In the genomic region with DNA sequence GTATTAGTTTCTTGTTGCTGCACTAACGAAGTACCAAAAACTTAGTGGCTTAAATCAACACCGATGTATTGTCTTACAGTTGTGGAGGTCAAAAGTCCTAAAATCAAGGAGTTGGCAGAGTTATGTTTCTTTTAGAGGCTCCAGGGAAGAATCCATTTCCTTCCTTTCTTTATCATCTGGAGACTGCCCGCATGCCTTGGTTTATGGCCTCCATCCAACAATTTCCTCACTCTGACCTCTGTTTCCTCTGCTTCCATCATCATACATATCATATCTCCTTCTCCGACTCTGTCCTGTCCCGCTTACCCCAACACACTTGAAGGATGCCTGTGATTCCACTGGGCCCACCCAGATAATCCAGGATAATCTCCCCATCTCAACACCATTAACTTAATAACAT, we compare ENCODE assay signal across 25 cellular contexts.
DNase-seq lines count a peak whose midpoint lies in the region; ATAC-seq and TF ChIP-seq lines count a peak whose summit lies in the region.
"Had no signal": no experiment of that assay in that cellular context is flagged by ENCODE, and none has a peak within 500 bp of the region (broad histone marks: within the 10 kb centered on the region; RNA-seq: fewer than 3 reads in every experiment).

No MANE protein-coding gene starts in this region.

- H3K27me3 ChIP-seq in OCI-LY3 (ENCODE audit: low read depth, low read length) (no peaks in the 10 kb centered on the region), brain microvascular endothelial cell (replicated peaks) (no peaks in the 10 kb centered on the region)

- H3K4me1 ChIP-seq in OCI-LY3 (ENCODE audit: low read length) = no peaks in the 10 kb centered on the region
- H3K4me1 ChIP-seq: Caco-2, HAP-1 had no signal

- peak overlapping the region; percentile 79 for H2AFZ ChIP-seq in OCI-LY3 (ENCODE audit: low read depth, low read length)

- H3K9me3 ChIP-seq in OCI-LY3 (ENCODE audit: insufficient read depth, low read length) = 0 out of 2 replicates have a peak, but pooled peaks cover 3% of the 10 kb centered on the region
- H3K9me3 ChIP-seq: Caco-2, HAP-1 had no signal

- DNase-seq in HCEC 1CT (peak; percentile 38), brain microvascular endothelial cell (peak; percentile 20), iris pigment epithelial cell (ENCODE audit: low read depth) (peak; percentile 15)
- no peak for DNase-seq in effector CD4-positive, alpha-beta T cell
- DNase-seq: Caco-2; CD8-positive, alpha-beta T cell; DMS79 treated with DMSO at 0.1 percent for 48 hours; GOT3; Kasumi-1; NCI-H1092 treated with DMSO at 0.1 percent for 48 hours; NCI-H1436; NCI-H187; NCI-H2081 treated with DMSO at 0.1 percent for 48 hours; NCI-H2171 treated with DMSO at 0.1 percent for 48 hours; NCI-H345; NCI-H510A treated with DMSO at 0.1 percent for 48 hours; NCI-H774; SIG-M5; T-helper 17 cell had no signal

- no peak overlapping the region for H3K9ac ChIP-seq in OCI-LY3 (ENCODE audit: low read length)

- in situ Hi-C loops in brain microvascular endothelial cell (cut with HindIII; ENCODE audit: low pct_ligation_motif_present, low sequenced_read_pairs) = no loop called here

- H3K4me3 ChIP-seq in OCI-LY3 (ENCODE audit: low read length) (no peak overlapping the region), brain microvascular endothelial cell (ENCODE audit: low read depth, low read length) (no peak overlapping the region)
- H3K4me3 ChIP-seq: HAP-1, SK-N-MC had no signal

- H3K79me2 ChIP-seq in OCI-LY3 (ENCODE audit: low read length) = no peaks in the 10 kb centered on the region

- TF ChIP-seq CTCF in OCI-LY3 (IDR thresholded peaks at IDR 0.05; ENCODE audit: low read depth, low read length) (no peak), brain microvascular endothelial cell (IDR thresholded peaks at IDR 0.05; ENCODE audit: low read depth, low read length, missing control alignments) (no peak)

- no peaks in the 10 kb centered on the region for H4K20me1 ChIP-seq in OCI-LY3 (ENCODE audit: insufficient read depth, low read length)

- H3K36me3 ChIP-seq in OCI-LY3 (replicated peaks; ENCODE audit: low read depth, low read length) = no peaks in the 10 kb centered on the region
- no peaks in the 10 kb centered on the region for H3K36me3 ChIP-seq in brain microvascular endothelial cell (replicated peaks)
- H3K36me3 ChIP-seq: HAP-1 had no signal

- ATAC-seq in GM18498 (IDR thresholded peaks at IDR 0.05; ENCODE audit: unreplicated experiment) (no peak), GM18868 (IDR thresholded peaks at IDR 0.05; ENCODE audit: unreplicated experiment) (no peak)
- ATAC-seq: CD8-positive, alpha-beta T cell; T-helper 17 cell had no signal

- H3K4me2 ChIP-seq in OCI-LY3 (ENCODE audit: low read length) = no peak overlapping the region

- H3K27ac ChIP-seq in OCI-LY3 (ENCODE audit: low read length) = no peak overlapping the region
- no peak overlapping the region for H3K27ac ChIP-seq in brain microvascular endothelial cell
- H3K27ac ChIP-seq: C4-2B, SK-N-MC had no signal
